In genomic region chr6:24504642-24505586, GRCh38 we compare ENCODE assay signal across 1 cellular context.
TF ChIP-seq lines count a peak whose summit lies in the region.

No MANE protein-coding gene starts in this region.

TF ChIP-seq in HepG2, 621 proteins besides CTCF, POLR2A, EP300 and RAD21 (continued from another document and continues in another):
- TF ChIP-seq ZNF281 (CRISPR knock-in tag; IDR thresholded peaks at IDR 0.05; ENCODE audit: borderline replicate concordance) (no peak), NCOA1 (CRISPR knock-in tag; IDR thresholded peaks at IDR 0.05) (no peak), NFIB (CRISPR knock-in tag; IDR thresholded peaks at IDR 0.05; ENCODE audit: borderline replicate concordance) (no peak), ATF1 (CRISPR knock-in tag; IDR thresholded peaks at IDR 0.05) (no peak), POLR2G (IDR thresholded peaks at IDR 0.05; ENCODE audit: low read depth, low read length) (peak; percentile 66), THRA (CRISPR knock-in tag; IDR thresholded peaks at IDR 0.05; ENCODE audit: borderline replicate concordance) (peak; percentile 58; the same call in 1 of the 2 replicates), TBX2 (CRISPR knock-in tag; IDR thresholded peaks at IDR 0.05; ENCODE audit: borderline replicate concordance) (peak; percentile 72; the same call in 1 of the 2 replicates), GATAD1 (CRISPR knock-in tag; IDR thresholded peaks at IDR 0.05) (peak; percentile 63), HIC2 (CRISPR knock-in tag; IDR thresholded peaks at IDR 0.05; ENCODE audit: low read depth) (peak; percentile 75; the same call in 1 of the 2 replicates), HOXA3 (CRISPR knock-in tag; IDR thresholded peaks at IDR 0.05) (peak; percentile 70; the same call in 1 of the 2 replicates), ZBTB4 (CRISPR knock-in tag; IDR thresholded peaks at IDR 0.05; ENCODE audit: borderline replicate concordance) (peak; percentile 63; the same call in 1 of the 2 replicates), ATF2 (CRISPR knock-in tag; IDR thresholded peaks at IDR 0.05) (no peak), MIER2 (CRISPR knock-in tag; IDR thresholded peaks at IDR 0.05) (peak; percentile 59; the same call in 1 of the 2 replicates), TARDBP (CRISPR knock-in tag; IDR thresholded peaks at IDR 0.05) (0 out of 2 replicates have a peak, but pooled peaks have one; percentile 47), ZNF160 (CRISPR knock-in tag; IDR thresholded peaks at IDR 0.05) (peak; percentile 21; the same call in 1 of the 2 replicates), ZBED4 (CRISPR knock-in tag; IDR thresholded peaks at IDR 0.05; ENCODE audit: borderline replicate concordance) (peak; percentile 74; the same call in 1 of the 2 replicates), ZSCAN25 (CRISPR knock-in tag; IDR thresholded peaks at IDR 0.05) (no peak), ZNF891 (CRISPR knock-in tag; IDR thresholded peaks at IDR 0.05) (no peak), ZNF652 (CRISPR knock-in tag; IDR thresholded peaks at IDR 0.05; ENCODE audit: borderline replicate concordance, low read depth) (no peak), HNF1B (CRISPR knock-in tag; IDR thresholded peaks at IDR 0.05) (peak; percentile 63), TOE1 (CRISPR knock-in tag; IDR thresholded peaks at IDR 0.05) (no peak), HOXA9 (CRISPR knock-in tag; IDR thresholded peaks at IDR 0.05; ENCODE audit: borderline replicate concordance) (no peak), SKI (IDR thresholded peaks at IDR 0.05; ENCODE audit: partially characterized antibody) (peak; percentile 69), GLMP (CRISPR knock-in tag; IDR thresholded peaks at IDR 0.05; ENCODE audit: borderline replicate concordance) (no peak), PHF5A (CRISPR knock-in tag; IDR thresholded peaks at IDR 0.05; ENCODE audit: low read depth, unreplicated experiment) (no peak), SKIL (CRISPR knock-in tag; IDR thresholded peaks at IDR 0.05; ENCODE audit: borderline replicate concordance) (0 out of 2 replicates have a peak, but pooled peaks have one; percentile 30), ZNF451 (CRISPR knock-in tag; IDR thresholded peaks at IDR 0.05) (no peak), KMT2A (CRISPR knock-in tag; IDR thresholded peaks at IDR 0.05) (peak; percentile 77; the same call in 1 of the 2 replicates), ZKSCAN5 (CRISPR knock-in tag; IDR thresholded peaks at IDR 0.05) (no peak), MTERF4 (CRISPR knock-in tag; IDR thresholded peaks at IDR 0.05) (0 out of 2 replicates have a peak, but pooled peaks have one; percentile 37), HOXA7 (CRISPR knock-in tag; IDR thresholded peaks at IDR 0.05) (no peak), PITX1 (CRISPR knock-in tag; IDR thresholded peaks at IDR 0.05) (peak; percentile 68; the same call in 1 of the 2 replicates), MBD4 (IDR thresholded peaks at IDR 0.05; ENCODE audit: borderline replicate concordance, low read length) (no peak), SPEN (CRISPR knock-in tag; IDR thresholded peaks at IDR 0.05; ENCODE audit: low read depth) (no peak), HCFC1 (IDR thresholded peaks at IDR 0.05; ENCODE audit: low read depth, low read length) (0 out of 2 replicates have a peak, but pooled peaks have one; percentile 8), PCBP2 (optimal IDR thresholded peaks at IDR 0.05; ENCODE audit: low read depth, low read length, poor library complexity, severe bottlenecking) (no peak), ZNF296 (CRISPR knock-in tag; conservative IDR thresholded peaks at IDR 0.05) (no peak), KAT8 (CRISPR knock-in tag; IDR thresholded peaks at IDR 0.05) (peak; percentile 89), NR2F6 (IDR thresholded peaks at IDR 0.05) (no peak), NR2F6 (CRISPR knock-in tag; IDR thresholded peaks at IDR 0.05) (peak; percentile 62)
